In genomic region chr7:106276513-106276912, GRCh38 we compare ENCODE assay signal across 28 cellular contexts.
"Had no signal": no experiment of that assay in that cellular context is flagged by ENCODE, and none has a peak within 500 bp of the region (broad histone marks: within the 10 kb centered on the region; RNA-seq: fewer than 3 reads in every experiment).

No MANE protein-coding gene starts in this region.

- H3K4me2 ChIP-seq: KMS-11 had no signal

- H3K27me3 Mint-ChIP-seq: activated B cell treated with CpG ODN at 0.5 μM for 24 hours; activated naive CD8-positive, alpha-beta T cell; T-cell had no signal

- H3K9me3 Mint-ChIP-seq: activated B cell treated with CpG ODN at 0.5 μM for 24 hours, T-cell had no signal

- H3K27ac Mint-ChIP-seq: activated B cell treated with CpG ODN at 0.5 μM for 24 hours, T-cell had no signal

- ATAC-seq: Panc1, Right ventricle myocardium inferior, T-cell had no signal

- H3K4me3 Mint-ChIP-seq: activated B cell treated with CpG ODN at 0.5 μM for 24 hours, T-cell had no signal

- H3K9me3 ChIP-seq: adrenal gland, MG63 had no signal

- H3K27me3 ChIP-seq: adrenal gland, MG63 had no signal

- DNase-seq: activated B cell treated with CpG ODN at 0.5 μM for 24 hours; activated CD4-positive, alpha-beta T cell treated with anti-CD3 and anti-CD28 coated beads for 1 hour; activated CD4-positive, alpha-beta T cell treated with anti-CD3 and anti-CD28 coated beads, Interleukin-2, amount 50 U/mL, for 1 hour; activated CD8-positive, alpha-beta memory T cell treated with anti-CD3 and anti-CD28 coated beads for 24 hours; activated gamma-delta T cell treated with Interleukin-2 at 50 U/mL for 16 hours; adrenal gland; anterior cingulate cortex; cerebellar nuclear complex; MG63; MV-4-11; NCI-H1092 treated with DMSO at 0.1 percent for 48 hours; NCI-H1417 treated with DMSO at 0.1 percent for 48 hours; NCI-H1694 treated with DMSO at 0.1 percent for 48 hours; NCI-H2029 treated with DMSO at 0.1 percent for 48 hours; NCI-H510A treated with DMSO at 0.1 percent for 48 hours; NCI-H69; NK-92 treated with Interleukin-12 subunit alpha and Interleukin-12 subunit beta, amount 100 ng/mL, for 24 hours; OCI-M1; RPMI8226; T-cell; T-helper 2 cell; T1000 had no signal

- FAIRE-seq: TTC549 had no signal

- H3K9ac ChIP-seq: KMS-11 had no signal

- H3K27ac ChIP-seq: adrenal gland, KMS-11, SK-N-MC had no signal

- H3K4me3 ChIP-seq: adrenal gland, MG63, SK-N-MC had no signal
